24 cellular contexts compared by ENCODE assay signal in genomic region chr10:29579455-29579970, GRCh38. TPM values are rescaled to one million over a fixed set of nuclear protein-coding genes. Genes with fewer than 3 reads are reported as not detected.
DNase-seq lines count a peak whose midpoint lies in the region; ATAC-seq and TF ChIP-seq lines count a peak whose summit lies in the region.
"Had no signal": no experiment of that assay in that cellular context is flagged by ENCODE, and none has a peak within 500 bp of the region (broad histone marks: within the 10 kb centered on the region; RNA-seq: fewer than 3 reads in every experiment).

No MANE protein-coding gene starts in this region.

- no peaks in the 10 kb centered on the region for H3K36me3 Mint-ChIP-seq in activated naive CD4-positive, alpha-beta T cell treated with anti-CD3 and anti-CD28 coated beads, Interleukin-2, amount 50 U/mL, for 72 hours

- H3K4me3 ChIP-seq in heart left ventricle = no peak overlapping the region
- H3K4me3 ChIP-seq in esophagus muscularis mucosa = no peak overlapping the region
- H3K4me3 ChIP-seq in neutrophil (ENCODE audit: low read depth in 1 of 2, low read length in 1 of 2) = no peak overlapping the region
- no peak overlapping the region for H3K4me3 ChIP-seq in tibial artery
- H3K4me3 ChIP-seq: BLaER1, GM23338 had no signal

- H3K4me1 ChIP-seq in heart left ventricle (peaks cover 0 to 33% (median 5%) of the 10 kb centered on the region in 12 donors), esophagus muscularis mucosa (peaks cover 17 to 83% (median 54%) of the 10 kb centered on the region in 4 donors), neutrophil (ENCODE audit: control insufficient read depth in 1 of 2, insufficient read depth in 1 of 2, low read depth in 1 of 2, low read length in 1 of 2) (peaks cover 20 to 33% of the 10 kb centered on the region in 2 experiments), tibial artery (peaks cover 0 to 65% (median 8%) of the 10 kb centered on the region in 4 donors)
- H3K4me1 ChIP-seq: BLaER1 had no signal

- H3K27ac Mint-ChIP-seq in activated naive CD4-positive, alpha-beta T cell treated with anti-CD3 and anti-CD28 coated beads, Interleukin-2, amount 50 U/mL, for 72 hours = no peak overlapping the region
- H3K27ac Mint-ChIP-seq: CD4-positive, CD25-positive, alpha-beta regulatory T cell; GM23338 had no signal

- TF ChIP-seq CTCF in heart left ventricle (IDR thresholded peaks at IDR 0.05) = no peak
- TF ChIP-seq CTCF in esophagus muscularis mucosa (IDR thresholded peaks at IDR 0.05) = no peak
- TF ChIP-seq CTCF in neutrophil (IDR thresholded peaks at IDR 0.05) = no peak
- TF ChIP-seq CTCF in tibial artery (IDR thresholded peaks at IDR 0.05) = no peak

- H3K27me3 ChIP-seq in heart left ventricle (no peaks in the 10 kb centered on the region), esophagus muscularis mucosa (no peaks in the 10 kb centered on the region), neutrophil (no peaks in the 10 kb centered on the region), tibial artery (no peaks in the 10 kb centered on the region)
- H3K27me3 ChIP-seq: BLaER1 had no signal

- no peak for TF ChIP-seq EP300 in esophagus muscularis mucosa (IDR thresholded peaks at IDR 0.05)

- WGBS in heart left ventricle, 4 donors = 66 to 81% (median 76%) methylated on average over 12 of the region's 12 CpGs
- 88% methylated on average over 12 of the region's 12 CpGs for WGBS in esophagus muscularis mucosa

- ATAC-seq in heart left ventricle = peak in 3 of 4 donors; percentile 16 to 35 (median 29)
- no peak for ATAC-seq in Right ventricle myocardium inferior
- no peak for ATAC-seq in SK-N-SH treated with all-trans-retinoic acid at 6 μM for 48 hours
- ATAC-seq in activated naive CD4-positive, alpha-beta T cell treated with anti-CD3 and anti-CD28 coated beads, Interleukin-2, amount 50 U/mL, for 72 hours = no peak
- ATAC-seq: GM23338 had no signal

- no peak for TF ChIP-seq POLR2A in heart left ventricle (IDR thresholded peaks at IDR 0.05)
- TF ChIP-seq POLR2A in esophagus muscularis mucosa (IDR thresholded peaks at IDR 0.05; ENCODE audit: low read depth) = no peak

- DNase-seq in heart left ventricle = no peak
- DNase-seq in Right ventricle myocardium inferior (ENCODE audit: missing footprints) = no peak
- no peak for DNase-seq in esophagus muscularis mucosa (ENCODE audit: extremely low spot score)
- no peak for DNase-seq in tibial artery
- DNase-seq in activated naive CD4-positive, alpha-beta T cell treated with anti-CD3 and anti-CD28 coated beads, Interleukin-2, amount 50 U/mL, for 72 hours (ENCODE audit: low spot score in 2 of 2) = no peak
- no peak for DNase-seq in COLO668 (lab: John Stamatoyannopoulos, UW; ENCODE audit: unreplicated experiment)
- DNase-seq: 8988T; ACHN; CD4-positive, CD25-positive, alpha-beta regulatory T cell; HCEC 1CT; NCI-H1092; NCI-H1417 treated with DMSO at 0.1 percent for 48 hours; NCI-H187; NCI-H2081 treated with DMSO at 0.1 percent for 48 hours; NCI-H2171; NCI-H226; NCI-H510A; NCI-H69; RPMI8226; SHP77 treated with DMSO at 0.1 percent for 48 hours had no signal

- intact Hi-C loops in heart left ventricle (cut with DNase I) = no loop called here
- intact Hi-C loops in Right ventricle myocardium inferior (cut with DNase I) = no loop called here
- intact Hi-C loops in esophagus muscularis mucosa (cut with DNase I) = no loop called here
- intact Hi-C loops in tibial artery (cut with DNase I; ENCODE audit: low total_unique reads) = no loop called here

- H3K36me3 ChIP-seq in heart left ventricle (peaks cover 0 to 30% (median 0%) of the 10 kb centered on the region in 9 donors), esophagus muscularis mucosa (peaks cover 0 to 35% (median 5%) of the 10 kb centered on the region in 4 donors), neutrophil (peaks cover 15% of the 10 kb centered on the region), tibial artery (peaks cover 0 to 10% (median 6%) of the 10 kb centered on the region in 3 donors)

- no peaks in the 10 kb centered on the region for H3K9me3 ChIP-seq in heart left ventricle
- no peaks in the 10 kb centered on the region for H3K9me3 ChIP-seq in esophagus muscularis mucosa
- no peaks in the 10 kb centered on the region for H3K9me3 ChIP-seq in neutrophil
- no peaks in the 10 kb centered on the region for H3K9me3 ChIP-seq in tibial artery
- H3K9me3 ChIP-seq: BLaER1 had no signal

- H3K9me3 Mint-ChIP-seq in activated naive CD4-positive, alpha-beta T cell treated with anti-CD3 and anti-CD28 coated beads, Interleukin-2, amount 50 U/mL, for 72 hours = no peaks in the 10 kb centered on the region
- H3K9me3 Mint-ChIP-seq: GM23338 had no signal

- H3K27ac ChIP-seq in heart left ventricle (peak overlapping the region in 6 of 12 donors; percentile 18 to 56 (median 33)), esophagus muscularis mucosa (replicated peaks in 1 of 4) (peak overlapping the region; percentile 10 to 53 (median 30)), neutrophil (peak overlapping the region; percentile 17), tibial artery (peak overlapping the region; percentile 22 to 46)
- H3K27ac ChIP-seq: BLaER1 had no signal

TF ChIP-seq in SK-N-SH treated with all-trans-retinoic acid at 6 μM for 48 hours, 23 proteins besides CTCF, POLR2A, EP300 and RAD21:
- TF ChIP-seq PPARA (CRISPR knock-in tag; IDR thresholded peaks at IDR 0.05; ENCODE audit: borderline replicate concordance) = no peak
- no peak for TF ChIP-seq POU6F1 (CRISPR knock-in tag; IDR thresholded peaks at IDR 0.05; ENCODE audit: borderline replicate concordance, low read depth)
- TF ChIP-seq ESRRG (CRISPR knock-in tag; IDR thresholded peaks at IDR 0.05) = no peak
- no peak for TF ChIP-seq ARNTL (CRISPR knock-in tag; IDR thresholded peaks at IDR 0.05; ENCODE audit: borderline replicate concordance, low read depth)
- no peak for TF ChIP-seq TOX (CRISPR knock-in tag; IDR thresholded peaks at IDR 0.05; ENCODE audit: borderline replicate concordance)
- no peak for TF ChIP-seq OSR1 (CRISPR knock-in tag; IDR thresholded peaks at IDR 0.05)
- TF ChIP-seq CREB5 (CRISPR knock-in tag; IDR thresholded peaks at IDR 0.05; ENCODE audit: low read depth) = no peak
- no peak for TF ChIP-seq PATZ1 (CRISPR knock-in tag; IDR thresholded peaks at IDR 0.05; ENCODE audit: borderline replicate concordance)
- TF ChIP-seq RARB (CRISPR knock-in tag; IDR thresholded peaks at IDR 0.05) = no peak
- TF ChIP-seq CSDC2 (CRISPR knock-in tag; IDR thresholded peaks at IDR 0.05) = no peak
- no peak for TF ChIP-seq BACH2 (CRISPR knock-in tag; IDR thresholded peaks at IDR 0.05; ENCODE audit: borderline replicate concordance)
- no peak for TF ChIP-seq ZC3H10 (CRISPR knock-in tag; IDR thresholded peaks at IDR 0.05)

RNA-seq across cellular contexts. Expression of gene SVIL, which starts 55.3 kb away (rescaled TPM):
- total RNA-seq in heart left ventricle (100 to 1,000 TPM; 262 to 589 (median 387) TPM), Right ventricle myocardium inferior (327 TPM), esophagus muscularis mucosa (1,000 to 10,000 TPM in 1 of 4 donors, 100 to 1,000 TPM in 3; 785 to 1,099 (median 921) TPM)
- polyA plus RNA-seq in heart left ventricle = 100 to 1,000 TPM in 1 of 2 donors, 10 to 100 TPM in 1; 95.2 to 139 TPM
- 10 to 100 TPM in 1 of 2 donors, 1 to 10 TPM in 1; 7.4 to 12.4 TPM for total RNA-seq in activated naive CD4-positive, alpha-beta T cell treated with anti-CD3 and anti-CD28 coated beads, Interleukin-2, amount 50 U/mL, for 72 hours

Comparison
In these comparisons a context has a peak if more than half of its experiments do, and no peak if none do; other contexts are left out.
1. ATAC-seq: peak in heart left ventricle (3 of 4); none in Right ventricle myocardium inferior (single experiment), SK-N-SH treated with all-trans-retinoic acid at 6 μM for 48 hours (single experiment) and activated naive CD4-positive, alpha-beta T cell treated with anti-CD3 and anti-CD28 coated beads, Interleukin-2, amount 50 U/mL, for 72 hours (0 of 2).
2. RNA of gene SVIL, which starts 55.3 kb away (total RNA-seq): 785 to 1,099 TPM in esophagus muscularis mucosa, 262 to 589 TPM in heart left ventricle and 327 TPM in Right ventricle myocardium inferior (single experiment); 7.4 to 12.4 TPM in activated naive CD4-positive, alpha-beta T cell treated with anti-CD3 and anti-CD28 coated beads, Interleukin-2, amount 50 U/mL, for 72 hours; every median in the first group is over 10 times any median in the second.